In genomic region chr14:59961518-59962062, GRCh38 we compare ENCODE assay signal across 17 cellular contexts. TPM values are rescaled to one million over a fixed set of nuclear protein-coding genes. Genes with fewer than 3 reads are reported as not detected.
DNase-seq lines count a peak whose midpoint lies in the region; ATAC-seq, FAIRE-seq and TF ChIP-seq lines count a peak whose summit lies in the region.
"Had no signal": no experiment of that assay in that cellular context is flagged by ENCODE, and none has a peak within 500 bp of the region (broad histone marks: within the 10 kb centered on the region; RNA-seq: fewer than 3 reads in every experiment).

No MANE protein-coding gene starts in this region.

- no peak overlapping the region for H3K27ac ChIP-seq in small intestine (ENCODE audit: low read depth in 1 of 2, low read length in 1 of 2)
- no peak overlapping the region for H3K27ac ChIP-seq in brain microvascular endothelial cell
- H3K27ac ChIP-seq in right atrium auricular region, result no peak overlapping the region
- H3K27ac ChIP-seq: heart left ventricle, HL-60, skin epidermis had no signal

- no peaks in the 10 kb centered on the region for H3K4me1 ChIP-seq in small intestine (ENCODE audit: control insufficient read depth in 2 of 2, insufficient read depth in 1 of 2, low read depth in 1 of 2, low read length in 1 of 2)
- H3K4me1 ChIP-seq in right atrium auricular region, result no peaks in the 10 kb centered on the region

- no peak for FAIRE-seq in small intestine (lab: Jason Lieb, UNC)

- in situ Hi-C loops in brain microvascular endothelial cell (cut with HindIII; ENCODE audit: low pct_ligation_motif_present, low sequenced_read_pairs), result loop anchor here (25.0 kb wide), 1 partner anchor 201 kb away; the partner anchor contains the start of gene DHRS7

- H3K4me3 ChIP-seq in small intestine (ENCODE audit: low read depth in 1 of 2, low read length in 2 of 2), result no peak overlapping the region
- no peak overlapping the region for H3K4me3 ChIP-seq in brain microvascular endothelial cell (ENCODE audit: low read depth, low read length)
- H3K4me3 ChIP-seq in right atrium auricular region, result no peak overlapping the region
- H3K4me3 ChIP-seq: heart left ventricle, skin epidermis had no signal

- H3K9me3 ChIP-seq in small intestine (ENCODE audit: control insufficient read depth, low read depth) (no peaks in the 10 kb centered on the region), right atrium auricular region (peaks cover 0 to 1% of the 10 kb centered on the region in 2 donors)

- WGBS in small intestine, 3 donors, result 78 to 90% (median 85%) methylated on average over 1 of the region's 1 CpG

- H3K36me3 ChIP-seq in small intestine (ENCODE audit: control insufficient read depth in 2 of 2, insufficient read depth in 2 of 2, low read length in 2 of 2) (no peaks in the 10 kb centered on the region), brain microvascular endothelial cell (replicated peaks) (no peaks in the 10 kb centered on the region), right atrium auricular region (no peaks in the 10 kb centered on the region)
- H3K36me3 ChIP-seq: heart left ventricle had no signal

- peaks cover 0 to 2% of the 10 kb centered on the region in 2 donors for H3K27me3 ChIP-seq in small intestine (ENCODE audit: control insufficient read depth in 2 of 2, insufficient read depth in 2 of 2, low read length in 2 of 2)
- no peaks in the 10 kb centered on the region for H3K27me3 ChIP-seq in brain microvascular endothelial cell (replicated peaks)
- no peaks in the 10 kb centered on the region for H3K27me3 ChIP-seq in right atrium auricular region

- DNase-seq in small intestine, result no peak
- DNase-seq in brain microvascular endothelial cell, result no peak
- DNase-seq in right atrium auricular region (ENCODE audit: low spot score), result no peak
- DNase-seq in NCI-H128 (lab: John Stamatoyannopoulos, UW; ENCODE audit: unreplicated experiment), result no peak
- DNase-seq: activated CD8-positive, alpha-beta memory T cell treated with anti-CD3 and anti-CD28 coated beads for 24 hours; COR-L47; H9; heart left ventricle; NCI-H1694 treated with DMSO at 0.1 percent for 48 hours had no signal

- ATAC-seq in GM18498 (IDR thresholded peaks at IDR 0.05; ENCODE audit: unreplicated experiment), result peak; percentile 74
- peak; percentile 49 for ATAC-seq in GM21360 (IDR thresholded peaks at IDR 0.05; ENCODE audit: unreplicated experiment)
- peak; percentile 47 for ATAC-seq in HG02938 (IDR thresholded peaks at IDR 0.05; ENCODE audit: unreplicated experiment)
- peak; percentile 37 for ATAC-seq in HG03558 (IDR thresholded peaks at IDR 0.05; ENCODE audit: extremely low read depth, unreplicated experiment)
- ATAC-seq: esophagus mucosa, heart left ventricle had no signal

- TF ChIP-seq CTCF in brain microvascular endothelial cell (IDR thresholded peaks at IDR 0.05; ENCODE audit: low read depth, low read length, missing control alignments) (no peak), right atrium auricular region (IDR thresholded peaks at IDR 0.05) (no peak)

RNA-seq across cellular contexts. Expression of gene LRRC9, which starts 41.6 kb away (rescaled TPM):
- not detected for polyA plus RNA-seq in small intestine
- under 1 TPM in 1 of 2 donors, not detected in 1; 0.11 TPM for total RNA-seq in right atrium auricular region
- total RNA-seq: kidney epithelial cell had no signal
